14 cellular contexts compared by ENCODE assay signal in the genomic region with DNA sequence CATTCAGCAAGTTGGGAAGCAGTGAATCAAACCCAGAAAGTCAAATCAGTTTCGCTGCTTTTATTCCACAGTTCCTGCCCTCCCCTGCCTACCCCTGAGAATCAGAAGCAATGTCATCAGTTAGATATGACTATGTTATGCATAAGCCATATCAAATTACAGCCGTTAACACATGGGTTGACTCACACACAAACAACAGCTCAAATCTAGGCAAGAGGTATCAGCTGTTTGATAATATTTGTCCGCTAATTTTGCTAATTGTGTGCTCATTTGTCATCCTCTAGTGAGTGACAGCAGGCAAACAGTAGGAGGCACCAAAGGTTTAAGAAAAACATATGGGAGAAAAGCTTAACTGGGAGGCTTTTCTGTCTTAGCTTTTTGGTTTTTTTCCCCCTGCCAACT.
DNase-seq lines count a peak whose midpoint lies in the region; ATAC-seq and TF ChIP-seq lines count a peak whose summit lies in the region.
"Had no signal": no experiment of that assay in that cellular context is flagged by ENCODE, and none has a peak within 500 bp of the region (broad histone marks: within the 10 kb centered on the region; RNA-seq: fewer than 3 reads in every experiment).

No MANE protein-coding gene starts in this region.

- no peak for ATAC-seq in GM18868 (IDR thresholded peaks at IDR 0.05; ENCODE audit: unreplicated experiment)

- H3K4me1 Mint-ChIP-seq in endodermal cell: peaks cover 52% of the 10 kb centered on the region
- H3K4me1 Mint-ChIP-seq: CD4-positive, CD25-positive, alpha-beta regulatory T cell had no signal

- no peak overlapping the region for H3K9ac ChIP-seq in endodermal cell (ENCODE audit: extremely low read depth, low read length, poor library complexity, severe bottlenecking)
- H3K9ac ChIP-seq: parathyroid adenoma had no signal

- 71 to 73% methylated on average over 2 to 3 of the region's 3 CpGs for WGBS in endodermal cell (ENCODE audit: insufficient coverage in 1 of 2, insufficient read length in 1 of 2), 2 experiments

- H3K4me3 ChIP-seq in GM12864 (ENCODE audit: low read depth, low read length) (no peak overlapping the region), endodermal cell (ENCODE audit: low read length) (no peak overlapping the region)
- H3K4me3 ChIP-seq: coronary artery had no signal

- DNase-seq in A172 (ENCODE audit: low spot score) (peak; percentile 43), GM12864 (ENCODE audit: low read depth) (no peak), NCI-H1694 treated with DMSO at 0.1 percent for 48 hours (lab: John Stamatoyannopoulos, UW) (peak; percentile 66), endodermal cell (no peak), germinal center (ENCODE audit: low spot score) (no peak), GDM1 (lab: John Stamatoyannopoulos, UW) (no peak), NCI-H128 (lab: John Stamatoyannopoulos, UW; ENCODE audit: unreplicated experiment) (no peak)
- DNase-seq: activated T-cell treated with anti-CD3 and anti-CD28 coated beads, Interleukin-2, amount 50 U/mL, for 72 hours; NCI-H1048; T1000 had no signal

- no peak overlapping the region for H3K4me3 Mint-ChIP-seq in endodermal cell
- H3K4me3 Mint-ChIP-seq: activated T-cell treated with anti-CD3 and anti-CD28 coated beads, Interleukin-2, amount 50 U/mL, for 72 hours; CD4-positive, CD25-positive, alpha-beta regulatory T cell had no signal

- TF ChIP-seq CTCF in GM12864 (IDR thresholded peaks at IDR 0.05; ENCODE audit: low read depth, low read length, missing control alignments) (peak; percentile 60), endodermal cell (conservative IDR thresholded peaks at IDR 0.05) (peak; percentile 77)

- H3K9me3 ChIP-seq in endodermal cell (ENCODE audit: control insufficient read depth, low read length): no peaks in the 10 kb centered on the region

- peaks cover 5% of the 10 kb centered on the region for H3K27me3 ChIP-seq in endodermal cell (ENCODE audit: control insufficient read depth, insufficient read depth, low read length, poor library complexity, severe bottlenecking)

- H3K9me3 Mint-ChIP-seq in endodermal cell: peaks cover 4% of the 10 kb centered on the region
- H3K9me3 Mint-ChIP-seq: activated T-cell treated with anti-CD3 and anti-CD28 coated beads, Interleukin-2, amount 50 U/mL, for 72 hours; CD4-positive, CD25-positive, alpha-beta regulatory T cell had no signal

- H3K36me3 Mint-ChIP-seq in endodermal cell (ENCODE audit: low read depth): no peaks in the 10 kb centered on the region
- H3K36me3 Mint-ChIP-seq: CD4-positive, CD25-positive, alpha-beta regulatory T cell had no signal

- H3K27ac ChIP-seq in endodermal cell (ENCODE audit: low read depth, low read length): no peak overlapping the region
- H3K27ac ChIP-seq: coronary artery, parathyroid adenoma had no signal

- peaks cover 27% of the 10 kb centered on the region for H3K4me1 ChIP-seq in endodermal cell (ENCODE audit: control insufficient read depth, insufficient read depth, low read length)

- no peak overlapping the region for H3K27ac Mint-ChIP-seq in endodermal cell
- H3K27ac Mint-ChIP-seq: activated T-cell treated with anti-CD3 and anti-CD28 coated beads, Interleukin-2, amount 50 U/mL, for 72 hours; CD4-positive, CD25-positive, alpha-beta regulatory T cell had no signal

- H3K27me3 Mint-ChIP-seq in endodermal cell (ENCODE audit: insufficient read depth): peaks cover 26% of the 10 kb centered on the region

- no peaks in the 10 kb centered on the region for H3K36me3 ChIP-seq in endodermal cell (ENCODE audit: control insufficient read depth, insufficient read depth, low read length)

Comparison
In these comparisons a context has a peak if more than half of its experiments do, and no peak if none do; other contexts are left out.
1. DNase-seq: peak in A172 (single experiment) and NCI-H1694 treated with DMSO at 0.1 percent for 48 hours (single experiment); none in GM12864 (single experiment), endodermal cell (single experiment), germinal center (single experiment), GDM1 (single experiment) and NCI-H128 (single experiment).